ENCODE assay signal across 10 cellular contexts in the genomic region with DNA sequence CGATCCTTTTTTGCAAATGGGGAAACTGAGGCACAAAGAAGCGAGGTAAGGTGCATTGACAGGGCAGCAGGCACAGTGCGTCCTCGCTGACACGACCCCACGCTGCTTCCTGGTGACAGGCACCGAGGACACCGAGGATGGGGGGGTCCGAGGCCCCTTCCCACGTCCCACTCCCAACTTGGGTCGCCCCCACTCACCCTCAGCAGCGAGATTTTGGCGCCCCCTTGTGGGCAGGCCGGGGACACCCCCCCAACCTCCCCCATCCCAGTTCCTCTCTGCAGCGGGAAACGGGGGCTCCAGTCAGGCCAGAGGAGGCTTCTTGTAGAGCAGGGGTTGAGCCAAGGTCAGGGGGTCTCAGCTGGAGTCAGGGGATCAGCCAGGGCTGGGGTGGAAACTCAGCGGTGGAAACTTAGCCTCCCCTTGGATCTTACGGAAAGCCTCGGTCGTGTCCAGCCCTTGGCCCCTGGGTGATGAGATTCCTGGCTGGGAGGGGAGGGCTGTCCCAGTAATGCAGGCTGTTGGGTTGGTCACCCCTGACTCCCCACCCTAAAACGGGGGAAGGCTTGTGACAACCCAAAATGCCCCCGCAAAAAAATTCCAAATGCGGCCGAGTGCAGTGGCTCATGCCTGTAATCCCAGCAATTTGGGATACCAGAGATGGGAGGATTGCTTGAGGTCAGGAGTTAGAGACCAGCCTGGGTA. TPM values are rescaled to one million over a fixed set of nuclear protein-coding genes. Genes with fewer than 3 reads are reported as not detected.
DNase-seq lines count a peak whose midpoint lies in the region; ATAC-seq and TF ChIP-seq lines count a peak whose summit lies in the region.
"Had no signal": no experiment of that assay in that cellular context is flagged by ENCODE, and none has a peak within 500 bp of the region (broad histone marks: within the 10 kb centered on the region; RNA-seq: fewer than 3 reads in every experiment).

No MANE protein-coding gene starts in this region.

- H3F3A ChIP-seq in SU-DHL-6 (ENCODE audit: insufficient read depth) = no peaks in the 10 kb centered on the region

- no peak overlapping the region for H3K4me2 ChIP-seq in SU-DHL-6 (ENCODE audit: low read depth, low read length, poor library complexity, severe bottlenecking)

- no peak overlapping the region for H2AFZ ChIP-seq in SU-DHL-6 (ENCODE audit: low read depth, low read length, severe bottlenecking)

- ATAC-seq in HG02642 (IDR thresholded peaks at IDR 0.05; ENCODE audit: poor library complexity, unreplicated experiment) = no peak

- H3K9ac ChIP-seq in SU-DHL-6 (ENCODE audit: low read length) = no peak overlapping the region

- peak in 3 of 10 donors; percentile 23 to 57 (median 40) for DNase-seq in dorsolateral prefrontal cortex
- DNase-seq in NCI-H146 treated with DMSO at 0.1 percent for 48 hours (lab: John Stamatoyannopoulos, UW; ENCODE audit: unreplicated experiment) = no peak
- no peak for DNase-seq in amniotic stem cell (lab: John Stamatoyannopoulos, UW)
- DNase-seq in HCEC 1CT = no peak

- intact Hi-C loops in dorsolateral prefrontal cortex (cut with DNase I) = loop anchor here (2.0 to 5.0 kb wide), 2 partner anchors 141 to 145 kb away; no protein-coding TSS in a partner anchor

- peaks cover 14% of the 10 kb centered on the region for H3K36me3 Mint-ChIP-seq in nephron (ENCODE audit: low read depth)

- peaks cover 5% of the 10 kb centered on the region for H3K27me3 Mint-ChIP-seq in nephron (ENCODE audit: low read depth)

- no peaks in the 10 kb centered on the region for H3K79me2 ChIP-seq in SU-DHL-6 (ENCODE audit: insufficient read depth, low read length)

- no peaks in the 10 kb centered on the region for H4K20me1 ChIP-seq in SU-DHL-6 (ENCODE audit: low read depth, low read length)

- H3K4me3 ChIP-seq in SU-DHL-6 (ENCODE audit: insufficient read depth, low read length, poor library complexity, severe bottlenecking) = no peak overlapping the region
- H3K4me3 ChIP-seq in dorsolateral prefrontal cortex = peak overlapping the region in 3 of 59 donors; percentile 7 to 40 (median 17)

- TF ChIP-seq CTCF in GM12873 (IDR thresholded peaks at IDR 0.05; ENCODE audit: insufficient read depth, low read depth, low read length, missing control alignments) (peak; percentile 86), SU-DHL-6 (IDR thresholded peaks at IDR 0.05; ENCODE audit: insufficient read depth, low read length, poor library complexity, severe bottlenecking) (peak; percentile 66), dorsolateral prefrontal cortex (IDR thresholded peaks at IDR 0.05 in 54 of 56, conservative IDR thresholded peaks at IDR 0.05 in 2 of 56; ENCODE audit: low read depth in 1 of 56, partially characterized antibody in 56 of 56) (peak; percentile 55 to 96 (median 88)), nephron (IDR thresholded peaks at IDR 0.05; ENCODE audit: unreplicated experiment in 3 of 3) (peak; percentile 78 to 84 (median 84))

- no peak overlapping the region for H3K4me3 Mint-ChIP-seq in nephron

- H3K27me3 ChIP-seq in SU-DHL-6 (ENCODE audit: low read length) (no peaks in the 10 kb centered on the region), dorsolateral prefrontal cortex (no peaks in the 10 kb centered on the region)

- H3K27ac Mint-ChIP-seq in nephron = no peak overlapping the region

- H3K9me3 ChIP-seq in SU-DHL-6 (ENCODE audit: insufficient read depth, low read length) = no peaks in the 10 kb centered on the region

- H3K27ac ChIP-seq in SU-DHL-6 (ENCODE audit: low read depth, low read length) (no peak overlapping the region), dorsolateral prefrontal cortex (no peak overlapping the region)

- H3K4me1 Mint-ChIP-seq in nephron = peaks cover 10% of the 10 kb centered on the region

- no peaks in the 10 kb centered on the region for H3K36me3 ChIP-seq in SU-DHL-6 (ENCODE audit: low read length)

- H3K9me2 ChIP-seq in SU-DHL-6 (replicated peaks; ENCODE audit: insufficient read depth, low read length) = no peaks in the 10 kb centered on the region

- H3K9me3 Mint-ChIP-seq in nephron = peaks cover 2% of the 10 kb centered on the region

RNA-seq across cellular contexts. Expression of gene SMIM24, which starts 8.2 kb away (rescaled TPM):
- total RNA-seq in dorsolateral prefrontal cortex = 10 to 100 TPM in 4 of 120 experiments, 1 to 10 TPM in 112, under 1 TPM in 3, not detected in 1; 0.80 to 14.7 (median 4.2) TPM
- total RNA-seq: frontal cortex, subcutaneous adipose tissue had no signal

RNA-seq across cellular contexts. Expression of gene SMIM44, which starts 11.1 kb away (rescaled TPM):
- total RNA-seq in dorsolateral prefrontal cortex = 1 to 10 TPM in 2 of 120 experiments, not detected in 118; 1.4 to 1.6 TPM
- total RNA-seq: frontal cortex, subcutaneous adipose tissue had no signal

RNA-seq across cellular contexts. Expression of gene DOHH, which starts 28.4 kb away (rescaled TPM):
- total RNA-seq in dorsolateral prefrontal cortex = 10 to 100 TPM; 16.9 to 48.4 (median 26.1) TPM

RNA-seq across cellular contexts. Expression of gene FZR1, which starts 34.0 kb away (rescaled TPM):
- 10 to 100 TPM; 46.4 to 99.1 (median 71.7) TPM for total RNA-seq in dorsolateral prefrontal cortex
